Comparison of ENCODE assay signal across 14 cellular contexts in the genomic region with DNA sequence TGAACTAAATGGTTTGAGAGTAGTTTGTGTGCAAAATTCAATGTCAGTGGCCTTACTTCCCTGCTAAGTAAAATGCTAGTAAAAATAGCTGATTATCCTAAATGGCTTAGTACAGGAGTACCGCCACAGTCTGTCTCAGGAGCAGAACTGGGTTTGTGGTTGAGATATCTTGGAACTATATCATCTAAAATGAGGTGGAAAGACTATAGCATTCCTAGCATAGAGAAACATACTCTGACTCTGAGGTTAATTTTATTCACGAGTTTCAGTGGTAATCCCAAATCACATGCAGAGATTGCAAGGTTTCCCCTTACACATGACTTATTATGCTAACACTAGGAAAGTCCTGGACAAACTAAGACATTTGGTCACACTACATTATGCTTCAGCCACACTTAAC.
A peak's percentile ranks its signal among the peaks of the same experiment; 100 is the strongest.
DNase-seq lines count a peak whose midpoint lies in the region; ATAC-seq and TF ChIP-seq lines count a peak whose summit lies in the region.
"Had no signal": no experiment of that assay in that cellular context is flagged by ENCODE, and none has a peak within 500 bp of the region (broad histone marks: within the 10 kb centered on the region; RNA-seq: fewer than 3 reads in every experiment).

No MANE protein-coding gene starts in this region.

- H3K4me1 ChIP-seq in Karpas-422 (ENCODE audit: low read length) = no peaks in the 10 kb centered on the region
- H3K4me1 ChIP-seq: BLaER1, HAP-1 had no signal

- peak; percentile 10 for DNase-seq in Karpas-422
- DNase-seq in astrocyte of the cerebellum (ENCODE audit: low read depth) = peak; percentile 38
- DNase-seq in progenitor cell of endocrine pancreas (ENCODE audit: low spot score, unreplicated experiment) = no peak
- DNase-seq in AG08396 (ENCODE audit: low spot score) = no peak
- DNase-seq: CD4-positive, alpha-beta memory T cell; DMS153; DMS79; GDM1 had no signal

- no peaks in the 10 kb centered on the region for H3K9me3 ChIP-seq in Karpas-422 (ENCODE audit: low read length)
- H3K9me3 ChIP-seq: BLaER1, HAP-1 had no signal

- peaks cover 19% of the 10 kb centered on the region for H3K4me1 Mint-ChIP-seq in progenitor cell of endocrine pancreas (ENCODE audit: low read depth)
- H3K4me1 Mint-ChIP-seq in stimulated activated memory B cell treated with anti-CD40 and anti-IgM and Interleukin-4, amounts not matched to agents 10 μg/mL and 1 μg/mL and 100 μg/mL, for 72 hours = no peaks in the 10 kb centered on the region
- H3K4me1 Mint-ChIP-seq: CD14-positive monocyte; CD4-positive, alpha-beta memory T cell had no signal

- H3K79me2 ChIP-seq in Karpas-422 (ENCODE audit: low read length) = no peaks in the 10 kb centered on the region

- H3K36me3 Mint-ChIP-seq in progenitor cell of endocrine pancreas (ENCODE audit: insufficient read depth) = no peaks in the 10 kb centered on the region
- H3K36me3 Mint-ChIP-seq in stimulated activated memory B cell treated with anti-CD40 and anti-IgM and Interleukin-4, amounts not matched to agents 10 μg/mL and 1 μg/mL and 100 μg/mL, for 72 hours = no peaks in the 10 kb centered on the region
- H3K36me3 Mint-ChIP-seq: CD14-positive monocyte; CD4-positive, alpha-beta memory T cell had no signal

- H3K27me3 Mint-ChIP-seq in progenitor cell of endocrine pancreas = no peaks in the 10 kb centered on the region
- no peaks in the 10 kb centered on the region for H3K27me3 Mint-ChIP-seq in stimulated activated memory B cell treated with anti-CD40 and anti-IgM and Interleukin-4, amounts not matched to agents 10 μg/mL and 1 μg/mL and 100 μg/mL, for 72 hours

- H3K27me3 ChIP-seq in Karpas-422 (ENCODE audit: low read length) = no peaks in the 10 kb centered on the region

- H3K9me2 ChIP-seq in Karpas-422 (replicated peaks; ENCODE audit: insufficient read depth, low read length) = no peaks in the 10 kb centered on the region

- H3K27ac ChIP-seq in Karpas-422 (ENCODE audit: low read length) = no peak overlapping the region
- H3K27ac ChIP-seq: BLaER1 had no signal

- no peak overlapping the region for H3K4me3 ChIP-seq in Karpas-422 (ENCODE audit: low read length)
- no peak overlapping the region for H3K4me3 ChIP-seq in astrocyte of the cerebellum (ENCODE audit: low read depth, low read length)
- H3K4me3 ChIP-seq: BLaER1, HAP-1 had no signal

- no peak overlapping the region for H3K9ac ChIP-seq in Karpas-422 (ENCODE audit: low read length)
- H3K9ac ChIP-seq: BLaER1 had no signal

- no peaks in the 10 kb centered on the region for H3K9me3 Mint-ChIP-seq in progenitor cell of endocrine pancreas (ENCODE audit: low read depth)
- no peaks in the 10 kb centered on the region for H3K9me3 Mint-ChIP-seq in stimulated activated memory B cell treated with anti-CD40 and anti-IgM and Interleukin-4, amounts not matched to agents 10 μg/mL and 1 μg/mL and 100 μg/mL, for 72 hours
- H3K9me3 Mint-ChIP-seq: CD4-positive, alpha-beta memory T cell had no signal

- H4K20me1 ChIP-seq in Karpas-422 (ENCODE audit: insufficient read depth, low read depth, low read length) = no peaks in the 10 kb centered on the region

- no peak overlapping the region for H3K4me3 Mint-ChIP-seq in progenitor cell of endocrine pancreas (ENCODE audit: low read depth)
- H3K4me3 Mint-ChIP-seq in stimulated activated memory B cell treated with anti-CD40 and anti-IgM and Interleukin-4, amounts not matched to agents 10 μg/mL and 1 μg/mL and 100 μg/mL, for 72 hours = no peak overlapping the region
- H3K4me3 Mint-ChIP-seq: CD14-positive monocyte; CD4-positive, alpha-beta memory T cell had no signal

- H3K27ac Mint-ChIP-seq in progenitor cell of endocrine pancreas = peak overlapping the region; percentile 86
- H3K27ac Mint-ChIP-seq in stimulated activated memory B cell treated with anti-CD40 and anti-IgM and Interleukin-4, amounts not matched to agents 10 μg/mL and 1 μg/mL and 100 μg/mL, for 72 hours = no peak overlapping the region
- H3K27ac Mint-ChIP-seq: CD14-positive monocyte; CD4-positive, alpha-beta memory T cell had no signal

- in situ Hi-C loops in astrocyte of the cerebellum (cut with HindIII; ENCODE audit: low sequenced_read_pairs) = no loop called here

- H2AFZ ChIP-seq in Karpas-422 (ENCODE audit: low read length) = no peak overlapping the region

- no peak overlapping the region for H3K4me2 ChIP-seq in Karpas-422 (ENCODE audit: low read depth, low read length, poor library complexity, severe bottlenecking)
- H3K4me2 ChIP-seq: BLaER1 had no signal

- ATAC-seq in GM19467 (IDR thresholded peaks at IDR 0.05; ENCODE audit: unreplicated experiment) = no peak
- ATAC-seq in stimulated activated memory B cell treated with anti-CD40 and anti-IgM and Interleukin-4, amounts not matched to agents 10 μg/mL and 1 μg/mL and 100 μg/mL, for 72 hours = no peak
- ATAC-seq in esophagus mucosa = no peak

- no peak for TF ChIP-seq CTCF in astrocyte of the cerebellum (IDR thresholded peaks at IDR 0.05; ENCODE audit: low read depth, low read length, missing control alignments)
- TF ChIP-seq CTCF in progenitor cell of endocrine pancreas (IDR thresholded peaks at IDR 0.05; ENCODE audit: unreplicated experiment) = no peak

- H3K36me3 ChIP-seq in Karpas-422 (ENCODE audit: insufficient read depth, low read length) = no peaks in the 10 kb centered on the region
- H3K36me3 ChIP-seq: BLaER1, HAP-1 had no signal

Comparison
In these comparisons a context has a peak if more than half of its experiments do, and no peak if none do; other contexts are left out.
1. DNase-seq: peak in Karpas-422 (single experiment) and astrocyte of the cerebellum (single experiment); none in progenitor cell of endocrine pancreas (single experiment) and AG08396 (single experiment).